ENCODE assay signal across 8 cellular contexts in genomic region chr14:32201196-32201815, GRCh38. TPM values are rescaled to one million over a fixed set of nuclear protein-coding genes. Genes with fewer than 3 reads are reported as not detected.
DNase-seq lines count a peak whose midpoint lies in the region; ATAC-seq and TF ChIP-seq lines count a peak whose summit lies in the region.

No MANE protein-coding gene starts in this region.

- H3K4me1 Mint-ChIP-seq in brain = peaks cover 18% of the 10 kb centered on the region

- H3K27ac Mint-ChIP-seq in brain = peak overlapping the region; percentile 94 to 100 (median 97)

- no peaks in the 10 kb centered on the region for H3K36me3 ChIP-seq in iPS-20b (ENCODE audit: insufficient read depth, low read depth, low read length)
- H3K36me3 ChIP-seq in skeletal muscle tissue (ENCODE audit: control insufficient read depth in 3 of 3, insufficient read depth in 3 of 3, low read length in 3 of 3) = no peaks in the 10 kb centered on the region

- H3K9me3 ChIP-seq in iPS-20b (ENCODE audit: insufficient read depth, low read depth, low read length) (no peaks in the 10 kb centered on the region), skeletal muscle tissue (ENCODE audit: control insufficient read depth in 3 of 3, low read length in 3 of 3) (no peaks in the 10 kb centered on the region)

- peaks cover 29% of the 10 kb centered on the region for H3K27me3 Mint-ChIP-seq in brain

- peaks cover 0 to 2% (median 0%) of the 10 kb centered on the region in 5 experiments for H3K9me3 Mint-ChIP-seq in brain

- peaks cover 28% of the 10 kb centered on the region for H3K27me3 ChIP-seq in iPS-20b (ENCODE audit: insufficient read depth, low read length)
- no peaks in the 10 kb centered on the region for H3K27me3 ChIP-seq in skeletal muscle tissue (ENCODE audit: control insufficient read depth in 3 of 3, insufficient read depth in 3 of 3, low read length in 3 of 3)

- DNase-seq in GM12865 (ENCODE audit: low read depth) (peak; percentile 91), NCI-H146 (lab: John Stamatoyannopoulos, UW) (peak; percentile 89), T1000 (lab: John Stamatoyannopoulos, UW) (peak; percentile 63), GM19240 (ENCODE audit: insufficient read length, low spot score) (no peak)

- H3K4me1 ChIP-seq in iPS-20b (ENCODE audit: insufficient read depth, low read length) (no peaks in the 10 kb centered on the region), skeletal muscle tissue (ENCODE audit: control insufficient read depth in 3 of 3, insufficient read depth in 3 of 3, low read length in 3 of 3) (peaks cover 2 to 14% (median 4%) of the 10 kb centered on the region in 3 donors)

- H3K4me3 ChIP-seq in GM12865 (ENCODE audit: low read depth, low read length) (peak overlapping the region; percentile 69), iPS-20b (ENCODE audit: low read length) (peak overlapping the region; percentile 94), skeletal muscle tissue (ENCODE audit: low read length in 3 of 3) (peak overlapping the region; percentile 74 to 94 (median 92))

- peak; percentile 58 for ATAC-seq in HG02798 (IDR thresholded peaks at IDR 0.05; ENCODE audit: poor library complexity, unreplicated experiment)

- H3K36me3 Mint-ChIP-seq in brain = no peaks in the 10 kb centered on the region

- H3K27ac ChIP-seq in iPS-20b (ENCODE audit: low read length) = no peak overlapping the region
- H3K27ac ChIP-seq in skeletal muscle tissue (ENCODE audit: low read depth, low read length) = peak overlapping the region; percentile 94

- H3K9ac ChIP-seq in iPS-20b (ENCODE audit: low read depth, low read length) = peak overlapping the region; percentile 64; the same call in 1 of the 2 replicates
- peak overlapping the region; percentile 86 to 93 (median 92) for H3K9ac ChIP-seq in skeletal muscle tissue (ENCODE audit: low read depth in 1 of 3, low read length in 3 of 3)

- peak overlapping the region; percentile 84 to 97 (median 93) for H3K4me3 Mint-ChIP-seq in brain

- no peak for TF ChIP-seq CTCF in GM12865 (IDR thresholded peaks at IDR 0.05; ENCODE audit: insufficient read depth, low read depth, low read length, missing control alignments)
- TF ChIP-seq CTCF in brain (conservative IDR thresholded peaks at IDR 0.05) = peak in 1 of 2 experiments; percentile 3

RNA-seq across cellular contexts. Expression of gene RNU6-7, which starts 0.5 kb away (rescaled TPM):
- polyA plus RNA-seq in brain (ENCODE audit: insufficient read depth, low read depth, low replicate concordance) = not detected
- not detected for total RNA-seq in skeletal muscle tissue

RNA-seq across cellular contexts. Expression of gene RNU6-8, which starts 1.8 kb away (rescaled TPM):
- polyA plus RNA-seq in brain (ENCODE audit: insufficient read depth, low read depth, low replicate concordance) = not detected
- total RNA-seq in skeletal muscle tissue = not detected
